In genomic region chr17:43673516-43674323, GRCh38 we compare ENCODE assay signal across 8 cellular contexts. TPM values are rescaled to one million over a fixed set of nuclear protein-coding genes. Genes with fewer than 3 reads are reported as not detected.
A peak's percentile ranks its signal among the peaks of the same experiment; 100 is the strongest.
DNase-seq lines count a peak whose midpoint lies in the region; ATAC-seq and TF ChIP-seq lines count a peak whose summit lies in the region.

No MANE protein-coding gene starts in this region.

- H3K36me3 ChIP-seq in KMS-11 (ENCODE audit: insufficient read depth) (no peaks in the 10 kb centered on the region), upper lobe of right lung (no peaks in the 10 kb centered on the region)

- H3K4me3 ChIP-seq in KMS-11 (IDR thresholded peaks at IDR 0.05; ENCODE audit: insufficient read depth, low read depth, low read length) (no peak overlapping the region), upper lobe of right lung (no peak overlapping the region)

- no peaks in the 10 kb centered on the region for H3K79me2 ChIP-seq in KMS-11 (ENCODE audit: insufficient read depth, low read depth)

- no peaks in the 10 kb centered on the region for H3K9me3 ChIP-seq in upper lobe of right lung

- no peak overlapping the region for H3K4me2 ChIP-seq in KMS-11

- in situ Hi-C loops in SK-MEL-5 (cut with HindIII; ENCODE audit: low pct_unique_long_range_greater_than_20kb, low sequenced_read_pairs): no loop called here

- peak; percentile 47 for DNase-seq in DMS114 treated with DMSO at 0.1 percent for 48 hours (lab: John Stamatoyannopoulos, UW; ENCODE audit: unreplicated experiment)
- DNase-seq in SK-MEL-5 (ENCODE audit: low read depth, low spot score): peak; percentile 80
- DNase-seq in activated gamma-delta T cell treated with anti-CD3 and anti-CD28 coated beads, Interleukin-2, amount 50 U/mL, for 16 hours (ENCODE audit: low read depth): peak; percentile 56
- peak; percentile 64 for DNase-seq in germinal center (ENCODE audit: low spot score)
- DNase-seq in pons (ENCODE audit: low spot score): peak; percentile 44
- peak; percentile 73 for DNase-seq in upper lobe of right lung
- DNase-seq in GF-D8 (lab: John Stamatoyannopoulos, UW): no peak

- TF ChIP-seq CTCF in KMS-11 (conservative IDR thresholded peaks at IDR 0.05; ENCODE audit: low read depth, low read length) (peak; percentile 94), upper lobe of right lung (IDR thresholded peaks at IDR 0.05) (peak; percentile 93)

- no peak overlapping the region for H3K9ac ChIP-seq in KMS-11

- no peaks in the 10 kb centered on the region for H4K20me1 ChIP-seq in KMS-11 (ENCODE audit: insufficient read depth)

- intact Hi-C loops in upper lobe of right lung (cut with DNase I): loop anchor here (2.0 kb wide), 1 partner anchor 97 kb away; no protein-coding TSS in a partner anchor

- ATAC-seq in upper lobe of right lung: peak; percentile 77

- H3K27ac ChIP-seq in KMS-11: no peak overlapping the region
- H3K27ac ChIP-seq in upper lobe of right lung: no peak overlapping the region

- H2AFZ ChIP-seq in KMS-11 (ENCODE audit: low read depth): no peak overlapping the region

- H3K27me3 ChIP-seq in KMS-11 (ENCODE audit: insufficient read depth, low read depth): no peaks in the 10 kb centered on the region
- H3K27me3 ChIP-seq in upper lobe of right lung: no peaks in the 10 kb centered on the region

- peaks cover 40% of the 10 kb centered on the region for H3K4me1 ChIP-seq in KMS-11 (ENCODE audit: low read depth, poor library complexity, severe bottlenecking)
- peaks cover 4% of the 10 kb centered on the region for H3K4me1 ChIP-seq in upper lobe of right lung

RNA-seq across cellular contexts. Expression of gene MEOX1, which starts 12.0 kb away (rescaled TPM):
- not detected in 2 replicates for total RNA-seq in SK-MEL-5 (2014; rRNA removed; shearing (Covaris generic))
- polyA plus RNA-seq in SK-MEL-5 (2015; cell fraction: cytosol; rRNA removed): not detected in 2 replicates
- polyA plus RNA-seq in SK-MEL-5 (2015; cell fraction: nucleus; rRNA removed): not detected in 2 replicates
- total RNA-seq in upper lobe of right lung: 1.5 TPM
